In the genomic region with DNA sequence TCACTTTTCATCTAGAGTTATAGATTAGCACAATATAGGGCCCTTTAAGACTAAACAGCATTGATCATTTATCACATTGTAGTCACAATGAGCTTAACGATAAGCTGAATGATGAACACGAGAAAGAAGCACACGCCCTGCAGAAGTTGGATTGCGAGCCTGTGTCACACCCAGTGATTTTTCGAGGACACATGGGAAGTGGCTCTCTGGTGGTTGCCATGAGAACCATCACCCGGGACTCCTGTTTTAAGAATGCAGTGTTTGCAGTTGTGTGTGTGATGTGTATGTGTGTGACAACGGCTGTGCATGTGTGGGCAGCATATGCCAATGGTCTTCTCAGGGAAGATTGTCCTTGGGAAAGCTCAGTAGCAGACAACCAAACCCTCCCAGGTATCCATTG, we compare ENCODE assay signal across 29 cellular contexts.
"Had no signal": no experiment of that assay in that cellular context is flagged by ENCODE, and none has a peak within 500 bp of the region (broad histone marks: within the 10 kb centered on the region; RNA-seq: fewer than 3 reads in every experiment).

No MANE protein-coding gene starts in this region.

- H3K27ac ChIP-seq: ascending aorta, body of pancreas, SK-N-MC had no signal

- H3K9me3 Mint-ChIP-seq: activated B cell treated with CpG ODN at 0.5 μM for 24 hours; activated CD4-positive, alpha-beta memory T cell treated with anti-CD3 and anti-CD28 coated beads, Interleukin-2, amount 10 ng/mL, durations not matched to agents 7 days and 5 days; activated naive CD4-positive, alpha-beta T cell treated with anti-CD3 and anti-CD28 coated beads, Interleukin-2, amount 50 U/mL, for 72 hours; activated naive CD8-positive, alpha-beta T cell treated with anti-CD3 and anti-CD28 coated beads, Interleukin-2, amount 50 U/mL, for 24 hours; activated T-cell treated with anti-CD3 and anti-CD28 coated beads, Interleukin-2, amount 50 U/mL, for 4 hours; central memory CD8-positive, alpha-beta T cell; T-cell had no signal

- H3K36me3 ChIP-seq: ascending aorta had no signal

- H3K9me3 ChIP-seq: ascending aorta, body of pancreas had no signal

- H3K27ac Mint-ChIP-seq: activated B cell treated with CpG ODN at 0.5 μM for 24 hours; activated CD4-positive, alpha-beta memory T cell treated with anti-CD3 and anti-CD28 coated beads, Interleukin-2, amount 10 ng/mL, durations not matched to agents 7 days and 5 days; activated naive CD4-positive, alpha-beta T cell treated with anti-CD3 and anti-CD28 coated beads, Interleukin-2, amount 50 U/mL, for 72 hours; activated naive CD8-positive, alpha-beta T cell treated with anti-CD3 and anti-CD28 coated beads, Interleukin-2, amount 50 U/mL, for 24 hours; T-cell had no signal

- DNase-seq: activated B cell treated with CpG ODN at 0.5 μM for 24 hours; activated CD4-positive, alpha-beta memory T cell treated with anti-CD3 and anti-CD28 coated beads, Interleukin-2, amount 10 ng/mL, durations not matched to agents 7 days and 5 days; activated CD4-positive, alpha-beta T cell treated with anti-CD3 and anti-CD28 coated beads for 1 hour; activated CD4-positive, alpha-beta T cell treated with anti-CD3 and anti-CD28 coated beads, Interleukin-2, amount 50 U/mL, for 1 hour; activated effector memory CD4-positive, alpha-beta T cell treated with anti-CD3 and anti-CD28 coated beads, Interleukin-2, amount 50 U/mL, for 16 hours; activated naive CD4-positive, alpha-beta T cell treated with Interleukin-2 at 50 U/mL for 16 hours; activated naive CD8-positive, alpha-beta T cell treated with anti-CD3 and anti-CD28 coated beads, Interleukin-2, amount 50 U/mL, for 24 hours; activated T-cell treated with anti-CD3 and anti-CD28 coated beads, Interleukin-2, amount 50 U/mL, for 4 hours; amniotic stem cell; body of pancreas; KG1; NCI-H1048; NCI-H146; NCI-H2029; NCI-H2107; NCI-H446 treated with DMSO at 0.1 percent for 48 hours; NCI-H524 treated with DMSO at 0.1 percent for 48 hours; NCI-H82; OCI-M1; RPMI8226; T-cell; T-helper 2 cell; T1000 had no signal

- ATAC-seq: activated naive CD4-positive, alpha-beta T cell treated with anti-CD3 and anti-CD28 coated beads, Interleukin-2, amount 50 U/mL, for 72 hours; activated naive CD8-positive, alpha-beta T cell treated with anti-CD3 and anti-CD28 coated beads, Interleukin-2, amount 50 U/mL, for 24 hours; activated T-cell treated with anti-CD3 and anti-CD28 coated beads, Interleukin-2, amount 50 U/mL, for 4 hours; body of pancreas; Panc1; Right ventricle myocardium inferior; T-cell had no signal

- H3K4me3 ChIP-seq: ascending aorta, body of pancreas, SK-N-MC had no signal

- H3K27me3 Mint-ChIP-seq: activated naive CD8-positive, alpha-beta T cell treated with anti-CD3 and anti-CD28 coated beads, Interleukin-2, amount 50 U/mL, for 24 hours; central memory CD8-positive, alpha-beta T cell; T-cell had no signal

- H3K4me1 Mint-ChIP-seq: activated B cell treated with CpG ODN at 0.5 μM for 24 hours had no signal

- H3K36me3 Mint-ChIP-seq: activated naive CD4-positive, alpha-beta T cell treated with anti-CD3 and anti-CD28 coated beads, Interleukin-2, amount 50 U/mL, for 72 hours; T-cell had no signal

- H3K4me1 ChIP-seq: ascending aorta, body of pancreas had no signal

- H3K27me3 ChIP-seq: ascending aorta, body of pancreas had no signal

- H3K4me3 Mint-ChIP-seq: activated B cell treated with CpG ODN at 0.5 μM for 24 hours; activated CD4-positive, alpha-beta memory T cell treated with anti-CD3 and anti-CD28 coated beads, Interleukin-2, amount 10 ng/mL, durations not matched to agents 7 days and 5 days; activated naive CD8-positive, alpha-beta T cell treated with anti-CD3 and anti-CD28 coated beads, Interleukin-2, amount 50 U/mL, for 24 hours; activated T-cell treated with anti-CD3 and anti-CD28 coated beads, Interleukin-2, amount 50 U/mL, for 4 hours; central memory CD8-positive, alpha-beta T cell; T-cell had no signal
